In the genomic region with DNA sequence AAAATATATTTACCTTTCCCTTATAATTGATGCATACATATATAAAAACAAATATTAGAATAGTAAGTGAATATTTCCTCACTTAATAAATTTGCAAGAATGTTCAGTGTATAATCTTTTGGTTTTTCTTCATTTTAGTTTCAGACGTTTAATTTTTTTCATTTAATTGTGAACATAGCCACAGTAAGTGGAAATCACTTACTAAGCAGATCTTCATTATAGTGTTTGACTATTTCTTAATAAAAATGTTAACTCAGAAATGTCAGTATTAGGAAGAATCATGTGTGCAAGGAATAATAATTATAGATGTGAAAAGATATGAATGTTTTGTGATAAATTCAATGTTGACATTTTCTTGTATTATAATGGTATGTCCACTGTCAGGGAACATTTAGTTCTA, we compare ENCODE assay signal across 23 cellular contexts. TPM values are rescaled to one million over a fixed set of nuclear protein-coding genes. Genes with fewer than 3 reads are reported as not detected.
DNase-seq lines count a peak whose midpoint lies in the region; ATAC-seq, FAIRE-seq and TF ChIP-seq lines count a peak whose summit lies in the region.
"Had no signal": no experiment of that assay in that cellular context is flagged by ENCODE, and none has a peak within 500 bp of the region (broad histone marks: within the 10 kb centered on the region; RNA-seq: fewer than 3 reads in every experiment).

No MANE protein-coding gene starts in this region.

- H3K27ac ChIP-seq in pancreas: no peak overlapping the region
- H3K27ac ChIP-seq: BLaER1 treated with 17β-estradiol and CSF1 and Interleukin-3, amounts not matched to agents 10 nM and 100 nM had no signal

- intact Hi-C loops in pancreas (cut with DNase I) (no loop called here), sciatic nerve (cut with DNase I) (no loop called here)

- ATAC-seq in pancreas (no peak), GM18511 (IDR thresholded peaks at IDR 0.05; ENCODE audit: unreplicated experiment) (no peak), sciatic nerve (no peak), GM19023 (IDR thresholded peaks at IDR 0.05; ENCODE audit: unreplicated experiment) (no peak)

- no peaks in the 10 kb centered on the region for H3K27me3 ChIP-seq in pancreas
- H3K27me3 ChIP-seq: BE2C; BLaER1 treated with 17β-estradiol and CSF1 and Interleukin-3, amounts not matched to agents 10 nM and 100 nM had no signal

- no peaks in the 10 kb centered on the region for H3K9me3 ChIP-seq in pancreas
- H3K9me3 ChIP-seq: BE2C; BLaER1 treated with 17β-estradiol and CSF1 and Interleukin-3, amounts not matched to agents 10 nM and 100 nM; HAP-1 had no signal

- no peak for DNase-seq in frontal cortex (ENCODE audit: low spot score in 2 of 2)
- no peak for DNase-seq in pancreas
- no peak for DNase-seq in sciatic nerve (ENCODE audit: low spot score)
- DNase-seq: 8988T; ACHN; AML-193; BE2C; CD4-positive, alpha-beta T cell; CD8-positive, alpha-beta memory T cell; DMS 273 treated with DMSO at 0.1 percent for 48 hours; DMS79; EL; GF-D8; GOT3; HFFc6 had no signal

- no peak for TF ChIP-seq CTCF in pancreas (IDR thresholded peaks at IDR 0.05)

- no peaks in the 10 kb centered on the region for H3K36me3 ChIP-seq in pancreas
- H3K36me3 ChIP-seq: HAP-1 had no signal

- H3K4me3 ChIP-seq in pancreas: no peak overlapping the region
- H3K4me3 ChIP-seq: BLaER1 treated with 17β-estradiol and CSF1 and Interleukin-3, amounts not matched to agents 10 nM and 100 nM; HAP-1 had no signal

- H3K4me1 ChIP-seq in pancreas: peaks cover 0 to 5% (median 0%) of the 10 kb centered on the region in 3 donors

- 57 to 65% methylated on average over 1 of the region's 1 CpG for WGBS in pancreas, 2 donors

- peak; percentile 55 for FAIRE-seq in A204.1 (lab: Jason Lieb, UNC)
- peak; percentile 69 for FAIRE-seq in G401.6 (lab: Jason Lieb, UNC)
- peak; percentile 39 for FAIRE-seq in frontal cortex (lab: Jason Lieb, UNC)
- FAIRE-seq in pancreas (lab: Jason Lieb, UNC): peak; percentile 85
- FAIRE-seq: GM18507, H54 had no signal

RNA-seq across cellular contexts. Expression of gene STXBP5, which starts 27.4 kb away (rescaled TPM):
- total RNA-seq in frontal cortex: 138 TPM
- 10 to 100 TPM; 20.0 to 25.8 (median 23.9) TPM for total RNA-seq in pancreas
- 10 to 100 TPM; 11.9 to 14.1 TPM for polyA plus RNA-seq in pancreas
- 26.2 TPM for total RNA-seq in sciatic nerve
